ENCODE assay signal across 11 cellular contexts in genomic region chr19:40274585-40275544, GRCh38. TPM values are rescaled to one million over a fixed set of nuclear protein-coding genes. Genes with fewer than 3 reads are reported as not detected.
DNase-seq lines count a peak whose midpoint lies in the region; ATAC-seq lines count a peak whose summit lies in the region.
"Had no signal": no experiment of that assay in that cellular context is flagged by ENCODE, and none has a peak within 500 bp of the region (broad histone marks: within the 10 kb centered on the region; RNA-seq: fewer than 3 reads in every experiment).

No MANE protein-coding gene starts in this region.

- H3K36me3 ChIP-seq in CD4-positive, alpha-beta memory T cell (ENCODE audit: insufficient read depth, low read length) = no peaks in the 10 kb centered on the region
- no peaks in the 10 kb centered on the region for H3K36me3 ChIP-seq in HUES64 (ENCODE audit: insufficient read depth, low read length)
- H3K36me3 ChIP-seq in naive thymus-derived CD4-positive, alpha-beta T cell (ENCODE audit: control insufficient read depth in 2 of 3, insufficient read depth in 3 of 3, low read length in 3 of 3) = peaks cover 0 to 13% (median 0%) of the 10 kb centered on the region in 3 experiments
- H3K36me3 ChIP-seq: brain microvascular endothelial cell had no signal

- POLR2A ChIA-PET in CD4-positive, alpha-beta memory T cell (lab: Charles Lee; ENCODE audit: partially characterized antibody) = no interaction called here
- POLR2A ChIA-PET in naive thymus-derived CD4-positive, alpha-beta T cell (lab: Charles Lee) = no interaction called here

- H3K4me3 Mint-ChIP-seq in CD4-positive, alpha-beta memory T cell = peak overlapping the region; percentile 34 to 74 (median 64)
- H3K4me3 Mint-ChIP-seq in activated T-helper 2 cell treated with anti-CD3 and anti-CD28 coated beads, Interferon-gamma antibody, Interleukin-2, Interleukin-4, amounts not matched to agents 10 μg/mL and 5 μg/mL and 100 μg/mL, durations not matched to agents 14 hours and 24 hours and 36 hours (ENCODE audit: low read depth) = no peak overlapping the region
- H3K4me3 Mint-ChIP-seq in naive thymus-derived CD4-positive, alpha-beta T cell = peak overlapping the region; percentile 64 to 90 (median 72)

- H3K9ac ChIP-seq in HUES64 (ENCODE audit: low read depth, low read length) = peak overlapping the region; percentile 15; the same call in 1 of the 2 replicates

- ATAC-seq in naive thymus-derived CD4-positive, alpha-beta T cell = peak; percentile 73
- no peak for ATAC-seq in HG03039 (IDR thresholded peaks at IDR 0.05; ENCODE audit: unreplicated experiment)

- DNase-seq in CD4-positive, alpha-beta memory T cell = peak in 4 of 5 donors; percentile 9 to 27 (median 14)
- no peak for DNase-seq in activated T-helper 2 cell treated with anti-CD3 and anti-CD28 coated beads, Interferon-gamma antibody, Interleukin-2, Interleukin-4, amounts not matched to agents 10 μg/mL and 5 μg/mL and 100 μg/mL, durations not matched to agents 14 hours and 24 hours and 36 hours (ENCODE audit: low spot score)
- peak in 7 of 9 donors; percentile 11 to 56 (median 46) for DNase-seq in naive thymus-derived CD4-positive, alpha-beta T cell
- DNase-seq in NCI-H2029 (lab: John Stamatoyannopoulos, UW) (no peak), GOT3 (lab: John Stamatoyannopoulos, UW) (no peak), NCI-H69 (lab: John Stamatoyannopoulos, UW) (no peak)
- DNase-seq: brain microvascular endothelial cell, heart right ventricle had no signal

- H3K9me3 Mint-ChIP-seq in CD4-positive, alpha-beta memory T cell = no peaks in the 10 kb centered on the region
- no peaks in the 10 kb centered on the region for H3K9me3 Mint-ChIP-seq in activated T-helper 2 cell treated with anti-CD3 and anti-CD28 coated beads, Interferon-gamma antibody, Interleukin-2, Interleukin-4, amounts not matched to agents 10 μg/mL and 5 μg/mL and 100 μg/mL, durations not matched to agents 14 hours and 24 hours and 36 hours
- peaks cover 0 to 3% (median 0%) of the 10 kb centered on the region in 11 donors for H3K9me3 Mint-ChIP-seq in naive thymus-derived CD4-positive, alpha-beta T cell

- intact Hi-C loops in CD4-positive, alpha-beta memory T cell (cut with micrococcal nuclease) = no loop called here
- intact Hi-C loops in activated T-helper 2 cell treated with anti-CD3 and anti-CD28 coated beads, Interferon-gamma antibody, Interleukin-2, Interleukin-4, amounts not matched to agents 10 μg/mL and 5 μg/mL and 100 μg/mL, durations not matched to agents 14 hours and 24 hours and 36 hours (cut with micrococcal nuclease) = no loop called here
- intact Hi-C loops in naive thymus-derived CD4-positive, alpha-beta T cell (cut with micrococcal nuclease) = loop anchor here in 1 of 2 donors (1.0 kb wide), 1 partner anchor 10 kb away; the partner anchor contains the start of gene AKT2

- no peak overlapping the region for H3K27ac ChIP-seq in CD4-positive, alpha-beta memory T cell (ENCODE audit: low read depth, low read length)
- H3K27ac ChIP-seq in HUES64 (ENCODE audit: low read depth, low read length) = no peak overlapping the region
- peak overlapping the region; percentile 21 for H3K27ac ChIP-seq in naive thymus-derived CD4-positive, alpha-beta T cell (ENCODE audit: low read depth, low read length)
- H3K27ac ChIP-seq: brain microvascular endothelial cell had no signal

- no peaks in the 10 kb centered on the region for H3K27me3 ChIP-seq in CD4-positive, alpha-beta memory T cell (ENCODE audit: insufficient read depth, low read length)
- H3K27me3 ChIP-seq in HUES64 (ENCODE audit: insufficient read depth, low read length) = no peaks in the 10 kb centered on the region
- H3K27me3 ChIP-seq in naive thymus-derived CD4-positive, alpha-beta T cell (ENCODE audit: control insufficient read depth in 2 of 2, insufficient read depth in 2 of 2, low read length in 2 of 2) = no peaks in the 10 kb centered on the region
- H3K27me3 ChIP-seq: brain microvascular endothelial cell, heart right ventricle had no signal

- peaks cover 44 to 78% (median 52%) of the 10 kb centered on the region in 4 donors for H3K4me1 Mint-ChIP-seq in CD4-positive, alpha-beta memory T cell
- H3K4me1 Mint-ChIP-seq in activated T-helper 2 cell treated with anti-CD3 and anti-CD28 coated beads, Interferon-gamma antibody, Interleukin-2, Interleukin-4, amounts not matched to agents 10 μg/mL and 5 μg/mL and 100 μg/mL, durations not matched to agents 14 hours and 24 hours and 36 hours (ENCODE audit: low read depth) = peaks cover 31% of the 10 kb centered on the region
- peaks cover 40 to 88% (median 67%) of the 10 kb centered on the region in 7 donors for H3K4me1 Mint-ChIP-seq in naive thymus-derived CD4-positive, alpha-beta T cell

- H3K4me3 ChIP-seq in CD4-positive, alpha-beta memory T cell (ENCODE audit: low read length in 2 of 2) = no peak overlapping the region
- H3K4me3 ChIP-seq in HUES64 (ENCODE audit: low read length) = no peak overlapping the region
- peak overlapping the region; percentile 16 for H3K4me3 ChIP-seq in naive thymus-derived CD4-positive, alpha-beta T cell (ENCODE audit: low read length)
- H3K4me3 ChIP-seq: heart right ventricle had no signal

- H3K27me3 Mint-ChIP-seq in CD4-positive, alpha-beta memory T cell = no peaks in the 10 kb centered on the region
- H3K27me3 Mint-ChIP-seq in activated T-helper 2 cell treated with anti-CD3 and anti-CD28 coated beads, Interferon-gamma antibody, Interleukin-2, Interleukin-4, amounts not matched to agents 10 μg/mL and 5 μg/mL and 100 μg/mL, durations not matched to agents 14 hours and 24 hours and 36 hours (ENCODE audit: low read depth) = no peaks in the 10 kb centered on the region
- no peaks in the 10 kb centered on the region for H3K27me3 Mint-ChIP-seq in naive thymus-derived CD4-positive, alpha-beta T cell

- peak overlapping the region; percentile 27 to 86 (median 70) for H3K27ac Mint-ChIP-seq in CD4-positive, alpha-beta memory T cell
- peak overlapping the region; percentile 47 for H3K27ac Mint-ChIP-seq in activated T-helper 2 cell treated with anti-CD3 and anti-CD28 coated beads, Interferon-gamma antibody, Interleukin-2, Interleukin-4, amounts not matched to agents 10 μg/mL and 5 μg/mL and 100 μg/mL, durations not matched to agents 14 hours and 24 hours and 36 hours
- peak overlapping the region in 8 of 9 donors; percentile 52 to 91 (median 80) for H3K27ac Mint-ChIP-seq in naive thymus-derived CD4-positive, alpha-beta T cell

- H3K9me3 ChIP-seq in CD4-positive, alpha-beta memory T cell (ENCODE audit: control insufficient read depth in 1 of 2, low read length in 2 of 2) = no peaks in the 10 kb centered on the region
- H3K9me3 ChIP-seq in HUES64 (ENCODE audit: insufficient read depth, low read depth, low read length) = no peaks in the 10 kb centered on the region
- no peaks in the 10 kb centered on the region for H3K9me3 ChIP-seq in naive thymus-derived CD4-positive, alpha-beta T cell (ENCODE audit: control insufficient read depth in 2 of 3, low read length in 3 of 3)
- H3K9me3 ChIP-seq: heart right ventricle had no signal

- H3K4me1 ChIP-seq in CD4-positive, alpha-beta memory T cell (ENCODE audit: insufficient read depth, low read length) = peaks cover 58% of the 10 kb centered on the region
- H3K4me1 ChIP-seq in HUES64 (ENCODE audit: insufficient read depth, low read length) = no peaks in the 10 kb centered on the region
- H3K4me1 ChIP-seq in naive thymus-derived CD4-positive, alpha-beta T cell (ENCODE audit: control insufficient read depth in 2 of 2, insufficient read depth in 2 of 2, low read length in 2 of 2) = peaks cover 9 to 44% of the 10 kb centered on the region in 2 donors

- H3K36me3 Mint-ChIP-seq in CD4-positive, alpha-beta memory T cell = peaks cover 5 to 32% of the 10 kb centered on the region in 2 donors
- peaks cover 1% of the 10 kb centered on the region for H3K36me3 Mint-ChIP-seq in activated T-helper 2 cell treated with anti-CD3 and anti-CD28 coated beads, Interferon-gamma antibody, Interleukin-2, Interleukin-4, amounts not matched to agents 10 μg/mL and 5 μg/mL and 100 μg/mL, durations not matched to agents 14 hours and 24 hours and 36 hours (ENCODE audit: low read depth)
- peaks cover 0 to 14% (median 0%) of the 10 kb centered on the region in 5 donors for H3K36me3 Mint-ChIP-seq in naive thymus-derived CD4-positive, alpha-beta T cell

- CTCF ChIA-PET in CD4-positive, alpha-beta memory T cell (lab: Charles Lee; ENCODE audit: partially characterized antibody) = no interaction called here
- CTCF ChIA-PET in naive thymus-derived CD4-positive, alpha-beta T cell (lab: Charles Lee) = interaction anchor here (0.6 to 0.8 kb wide), 2 partner anchors 31 to 452 kb away, joined by 3 to 8 read pairs; no protein-coding TSS in a partner anchor

- WGBS in HUES64 = 90% methylated on average over 28 of the region's 28 CpGs

RNA-seq across cellular contexts. Expression of gene AKT2, which starts 10.3 kb away (rescaled TPM):
- total RNA-seq in CD4-positive, alpha-beta memory T cell = 100 to 1,000 TPM; 168 to 180 TPM
- polyA plus RNA-seq in CD4-positive, alpha-beta memory T cell = 10 to 100 TPM; 10.6 to 27.8 TPM
- 65.5 TPM for polyA plus RNA-seq in HUES64 (2013, experiment 1 of 2)
- polyA plus RNA-seq in HUES64 (2013, experiment 2 of 2) = 63.8 TPM
- total RNA-seq in activated T-helper 2 cell treated with anti-CD3 and anti-CD28 coated beads, Interferon-gamma antibody, Interleukin-2, Interleukin-4, amounts not matched to agents 10 μg/mL and 5 μg/mL and 100 μg/mL, durations not matched to agents 14 hours and 24 hours and 36 hours = 148 and 149 TPM in 2 replicates
- total RNA-seq in naive thymus-derived CD4-positive, alpha-beta T cell = 100 to 1,000 TPM; 149 to 220 (median 183) TPM
- 10 to 100 TPM; 22.5 to 38.4 TPM for polyA plus RNA-seq in naive thymus-derived CD4-positive, alpha-beta T cell

RNA-seq across cellular contexts. Expression of gene CCNP, which starts 48.4 kb away (rescaled TPM):
- 1 to 10 TPM; 1.2 to 1.4 TPM for total RNA-seq in CD4-positive, alpha-beta memory T cell
- polyA plus RNA-seq in CD4-positive, alpha-beta memory T cell = not detected
- not detected for polyA plus RNA-seq in HUES64 (2013, experiment 1 of 2)
- not detected for polyA plus RNA-seq in HUES64 (2013, experiment 2 of 2)
- 0.25 TPM in 1 of 2 replicates, not detected in the other for total RNA-seq in activated T-helper 2 cell treated with anti-CD3 and anti-CD28 coated beads, Interferon-gamma antibody, Interleukin-2, Interleukin-4, amounts not matched to agents 10 μg/mL and 5 μg/mL and 100 μg/mL, durations not matched to agents 14 hours and 24 hours and 36 hours
- 1 to 10 TPM in 4 of 5 experiments, under 1 TPM in 1; 0.29 to 2.5 (median 1.5) TPM for total RNA-seq in naive thymus-derived CD4-positive, alpha-beta T cell
- not detected for polyA plus RNA-seq in naive thymus-derived CD4-positive, alpha-beta T cell
- total RNA-seq: heart right ventricle had no signal

RNA-seq across cellular contexts. Expression of gene TTC9B, which starts 56.7 kb away (rescaled TPM):
- not detected for total RNA-seq in CD4-positive, alpha-beta memory T cell
- not detected for polyA plus RNA-seq in CD4-positive, alpha-beta memory T cell
- 0.20 TPM for polyA plus RNA-seq in HUES64 (2013, experiment 1 of 2)
- polyA plus RNA-seq in HUES64 (2013, experiment 2 of 2) = not detected
- total RNA-seq in activated T-helper 2 cell treated with anti-CD3 and anti-CD28 coated beads, Interferon-gamma antibody, Interleukin-2, Interleukin-4, amounts not matched to agents 10 μg/mL and 5 μg/mL and 100 μg/mL, durations not matched to agents 14 hours and 24 hours and 36 hours = not detected in 2 replicates
- not detected for total RNA-seq in naive thymus-derived CD4-positive, alpha-beta T cell
- polyA plus RNA-seq in naive thymus-derived CD4-positive, alpha-beta T cell = not detected
- total RNA-seq: heart right ventricle, osteocyte had no signal
- polyA plus RNA-seq: heart right ventricle had no signal

Comparison
In these comparisons a context has a peak if more than half of its experiments do, and no peak if none do; other contexts are left out.
1. DNase-seq: peak in CD4-positive, alpha-beta memory T cell (4 of 5) and naive thymus-derived CD4-positive, alpha-beta T cell (7 of 9); none in activated T-helper 2 cell treated with anti-CD3 and anti-CD28 coated beads, Interferon-gamma antibody, Interleukin-2, Interleukin-4, amounts not matched to agents 10 μg/mL and 5 μg/mL and 100 μg/mL, durations not matched to agents 14 hours and 24 hours and 36 hours (single experiment), NCI-H2029 (single experiment), GOT3 (single experiment) and NCI-H69 (single experiment).
2. Peak in every context shown above with its lines, with median percentiles within 50 percentile points of each other: H3K27ac Mint-ChIP-seq.